ENCODE assay signal across 22 cellular contexts in the genomic region with DNA sequence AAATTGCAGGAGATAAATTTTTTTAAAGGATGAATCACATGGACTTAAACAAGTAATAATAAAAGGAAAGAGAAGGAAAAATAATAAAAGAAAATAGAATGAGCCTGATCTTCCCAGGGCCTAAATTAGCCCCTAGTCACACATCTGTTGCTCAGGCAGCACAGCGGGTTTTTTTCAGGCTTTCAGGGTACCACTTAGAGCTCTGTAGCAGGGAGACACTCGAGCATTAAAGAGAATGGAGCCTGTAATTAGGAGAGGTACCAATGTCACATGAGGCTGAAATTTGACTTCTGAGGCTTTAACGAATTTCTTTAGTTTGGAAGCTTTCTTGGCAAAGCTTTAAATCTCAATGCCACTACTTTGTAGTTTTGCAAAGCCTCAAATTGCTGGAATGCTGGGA.
DNase-seq lines count a peak whose midpoint lies in the region; TF ChIP-seq lines count a peak whose summit lies in the region.
"Had no signal": no experiment of that assay in that cellular context is flagged by ENCODE, and none has a peak within 500 bp of the region (broad histone marks: within the 10 kb centered on the region; RNA-seq: fewer than 3 reads in every experiment).

No MANE protein-coding gene starts in this region.

- H3K27ac Mint-ChIP-seq in glutamatergic neuron (ENCODE audit: unreplicated experiment) (no peak overlapping the region), progenitor cell of endocrine pancreas (no peak overlapping the region)
- H3K27ac Mint-ChIP-seq: CD8-positive, alpha-beta T cell had no signal

- H3K9me3 Mint-ChIP-seq in glutamatergic neuron (ENCODE audit: unreplicated experiment) = no peaks in the 10 kb centered on the region
- H3K9me3 Mint-ChIP-seq in progenitor cell of endocrine pancreas (ENCODE audit: low read depth) = peaks cover 4% of the 10 kb centered on the region
- H3K9me3 Mint-ChIP-seq: CD8-positive, alpha-beta T cell had no signal

- H3K4me3 Mint-ChIP-seq in glutamatergic neuron (ENCODE audit: unreplicated experiment) = peak overlapping the region; percentile 3
- H3K4me3 Mint-ChIP-seq in progenitor cell of endocrine pancreas (ENCODE audit: low read depth) = no peak overlapping the region
- H3K4me3 Mint-ChIP-seq: CD8-positive, alpha-beta T cell had no signal

- no peak for TF ChIP-seq POLR2A in lower leg skin (IDR thresholded peaks at IDR 0.05)

- TF ChIP-seq CTCF in glutamatergic neuron (IDR thresholded peaks at IDR 0.05; ENCODE audit: partially characterized antibody, unreplicated experiment) (no peak), lower leg skin (IDR thresholded peaks at IDR 0.05) (no peak), progenitor cell of endocrine pancreas (IDR thresholded peaks at IDR 0.05; ENCODE audit: unreplicated experiment) (no peak)

- peak overlapping the region; percentile 96 for H3K27ac ChIP-seq in substantia nigra (ENCODE audit: low read depth, low read length, poor library complexity, severe bottlenecking)
- H3K27ac ChIP-seq: 22Rv1; BLaER1 treated with 17β-estradiol and CSF1 and Interleukin-3, amounts not matched to agents 10 nM and 100 nM had no signal

- H3K36me3 Mint-ChIP-seq in glutamatergic neuron (ENCODE audit: unreplicated experiment) (no peaks in the 10 kb centered on the region), progenitor cell of endocrine pancreas (ENCODE audit: insufficient read depth) (no peaks in the 10 kb centered on the region)

- no peak overlapping the region for H3K4me3 ChIP-seq in lower leg skin (ENCODE audit: low read depth, poor library complexity, severe bottlenecking)
- H3K4me3 ChIP-seq: BLaER1 treated with 17β-estradiol and CSF1 and Interleukin-3, amounts not matched to agents 10 nM and 100 nM had no signal

- H3K27me3 Mint-ChIP-seq in glutamatergic neuron (ENCODE audit: unreplicated experiment) = peaks cover 4% of the 10 kb centered on the region
- no peaks in the 10 kb centered on the region for H3K27me3 Mint-ChIP-seq in progenitor cell of endocrine pancreas

- 46 to 52% methylated on average over 3 of the region's 3 CpGs for WGBS in lower leg skin, 2 donors

- H3K4me1 Mint-ChIP-seq in glutamatergic neuron (ENCODE audit: low read depth, unreplicated experiment) = peaks cover 32% of the 10 kb centered on the region
- H3K4me1 Mint-ChIP-seq in progenitor cell of endocrine pancreas (ENCODE audit: low read depth) = peaks cover 18% of the 10 kb centered on the region

- intact Hi-C loops in lower leg skin (cut with DNase I; ENCODE audit: low total_unique reads) = no loop called here

- DNase-seq in NCI-H2171 treated with DMSO at 0.1 percent for 48 hours (lab: John Stamatoyannopoulos, UW) (peak; percentile 33), NCI-H2171 (lab: John Stamatoyannopoulos, UW) (no peak), NCI-H2227 (lab: John Stamatoyannopoulos, UW; ENCODE audit: unreplicated experiment) (peak; percentile 88), glutamatergic neuron (no peak), substantia nigra (lab: John Stamatoyannopoulos, UW) (no peak), kidney glomerular epithelial cell (lab: John Stamatoyannopoulos, UW) (no peak), lower leg skin (ENCODE audit: low spot score in 2 of 2) (no peak), progenitor cell of endocrine pancreas (ENCODE audit: low spot score, unreplicated experiment) (no peak)
- DNase-seq: Calu3; CD8-positive, alpha-beta T cell; DMS153; GOT3; HCEC 1CT; Kasumi-1; NCI-H1048; NCI-H2029 treated with DMSO at 0.1 percent for 48 hours; NCI-H226; NCI-H510A treated with DMSO at 0.1 percent for 48 hours; RPMI8226; SHP77 had no signal

Comparison
In these comparisons a context has a peak if more than half of its experiments do, and no peak if none do; other contexts are left out.
1. DNase-seq: peak in NCI-H2171 treated with DMSO at 0.1 percent for 48 hours (single experiment) and NCI-H2227 (single experiment); none in NCI-H2171 (single experiment), glutamatergic neuron (single experiment), substantia nigra (0 of 49), kidney glomerular epithelial cell (single experiment), lower leg skin (0 of 2) and progenitor cell of endocrine pancreas (single experiment).